Comparison of ENCODE assay signal across 20 cellular contexts in genomic region chr16:35631261-35631945, GRCh38.
DNase-seq lines count a peak whose midpoint lies in the region.
"Had no signal": no experiment of that assay in that cellular context is flagged by ENCODE, and none has a peak within 500 bp of the region (broad histone marks: within the 10 kb centered on the region; RNA-seq: fewer than 3 reads in every experiment).

No MANE protein-coding gene starts in this region.

- peak; percentile 92 for DNase-seq in Caki2 (ENCODE audit: low read depth)
- peak; percentile 53 for DNase-seq in RPMI8226
- DNase-seq in renal cortical epithelial cell (ENCODE audit: low read depth) = peak; percentile 89
- DNase-seq in NCI-H1048 (lab: John Stamatoyannopoulos, UW) = no peak
- no peak for DNase-seq in activated CD8-positive, alpha-beta memory T cell treated with anti-CD3 and anti-CD28 coated beads, Interleukin-2, amount 50 U/mL, for 4 hours
- DNase-seq in NCI-H2029 treated with DMSO at 0.1 percent for 48 hours (lab: John Stamatoyannopoulos, UW) = no peak
- DNase-seq: COR-L47, DMS53, H7, HFFc6, IMR-90, NCI-H1105 treated with DMSO at 0.1 percent for 48 hours, NCI-H1694, NCI-H510A treated with DMSO at 0.1 percent for 48 hours, NCI-H774, Peyer's patch, Right ventricle myocardium superior had no signal

- in situ Hi-C loops in Caki2 (cut with HindIII; ENCODE audit: low pct_unique_long_range_greater_than_20kb, low sequenced_read_pairs) = no loop called here

- H3K27ac ChIP-seq in KOPT-K1 (ENCODE audit: low read depth, low read length, poor library complexity, severe bottlenecking) = peak overlapping the region; percentile 64
- H3K27ac ChIP-seq: HL-60, Peyer's patch, SK-N-MC had no signal

- no peaks in the 10 kb centered on the region for H3K36me3 ChIP-seq in KOPT-K1 (ENCODE audit: insufficient read depth, low read length)
- H3K36me3 ChIP-seq: Peyer's patch had no signal

- H3K9me3 ChIP-seq in KOPT-K1 (ENCODE audit: insufficient read depth, low read length, poor library complexity, severe bottlenecking) = peaks cover 5% of the 10 kb centered on the region

Comparison
In these comparisons a context has a peak if more than half of its experiments do, and no peak if none do; other contexts are left out.
1. DNase-seq: peak in Caki2 (single experiment), RPMI8226 (single experiment) and renal cortical epithelial cell (single experiment); none in NCI-H1048 (single experiment), activated CD8-positive, alpha-beta memory T cell treated with anti-CD3 and anti-CD28 coated beads, Interleukin-2, amount 50 U/mL, for 4 hours (single experiment) and NCI-H2029 treated with DMSO at 0.1 percent for 48 hours (single experiment).